In genomic region chr1:215109171-215109570, GRCh38 we compare ENCODE assay signal across 26 cellular contexts.
"Had no signal": no experiment of that assay in that cellular context is flagged by ENCODE, and none has a peak within 500 bp of the region (broad histone marks: within the 10 kb centered on the region; RNA-seq: fewer than 3 reads in every experiment).

No MANE protein-coding gene starts in this region.

- DNase-seq: activated effector memory CD4-positive, alpha-beta T cell treated with anti-CD3 and anti-CD28 coated beads, Interleukin-2, amount 50 U/mL, for 16 hours; activated effector memory CD4-positive, alpha-beta T cell treated with Interleukin-2 at 50 U/mL for 16 hours; activated gamma-delta T cell; activated gamma-delta T cell treated with Interleukin-2 at 50 U/mL for 16 hours; activated naive CD4-positive, alpha-beta T cell; activated naive CD4-positive, alpha-beta T cell treated with anti-CD3 and anti-CD28 coated beads for 36 hours; activated naive CD4-positive, alpha-beta T cell treated with anti-CD3 and anti-CD28 coated beads, Interleukin-2, amount 10 ng/mL, durations not matched to agents 7 days and 5 days; activated naive CD4-positive, alpha-beta T cell treated with anti-CD3 and anti-CD28 coated beads, Interleukin-2, amount 50 U/mL, for 16 hours; activated naive CD4-positive, alpha-beta T cell treated with Interleukin-2 at 50 U/mL for 16 hours; activated naive CD8-positive, alpha-beta T cell treated with anti-CD3 and anti-CD28 coated beads for 36 hours; activated naive CD8-positive, alpha-beta T cell treated with anti-CD3 and anti-CD28 coated beads, Interleukin-2, amount 10 ng/mL, durations not matched to agents 7 days and 5 days; activated naive CD8-positive, alpha-beta T cell treated with anti-CD3 and anti-CD28 coated beads, Interleukin-2, amount 50 U/mL, for 24 hours; activated T-cell treated with anti-CD3 and anti-CD28 coated beads, Interleukin-2, amount 50 U/mL, for 1 hour; activated T-cell treated with anti-CD3 and anti-CD28 coated beads, Interleukin-2, amount 50 U/mL, for 24 hours; activated T-cell treated with anti-CD3 and anti-CD28 coated beads, Interleukin-2, amount 50 U/mL, for 4 hours; activated T-cell treated with anti-CD3 and anti-CD28 coated beads, Interleukin-2, amount 50 U/mL, for 48 hours; activated T-cell treated with anti-CD3 and anti-CD28 coated beads, Interleukin-2, amount 50 U/mL, for 72 hours; adrenal gland; amniotic stem cell; amygdala; anterior cingulate cortex; aorta; body of pancreas; brain microvascular endothelial cell; central memory CD4-positive, alpha-beta T cell; cerebellar nuclear complex had no signal
